In the genomic region with DNA sequence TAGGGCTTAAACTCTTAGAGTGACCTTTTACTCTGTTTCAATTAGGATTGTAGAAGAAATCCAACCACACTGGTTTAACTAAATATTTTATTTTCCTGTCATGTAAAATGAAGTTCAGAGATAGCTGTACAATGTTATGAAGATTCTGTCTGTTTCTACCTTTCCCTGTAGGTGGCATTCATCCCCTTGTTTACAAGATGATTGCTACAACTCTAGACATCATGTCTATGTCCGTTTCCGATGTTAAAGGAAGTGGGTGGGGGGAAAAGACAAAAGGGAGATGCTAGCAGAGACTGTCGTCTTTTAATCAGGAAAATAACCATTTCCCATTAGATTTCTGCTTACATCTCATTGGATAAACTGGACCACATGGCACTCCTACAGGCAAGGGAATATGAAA, we compare ENCODE assay signal across 12 cellular contexts. TPM values are rescaled to one million over a fixed set of nuclear protein-coding genes. Genes with fewer than 3 reads are reported as not detected.
DNase-seq lines count a peak whose midpoint lies in the region; ATAC-seq and TF ChIP-seq lines count a peak whose summit lies in the region.
"Had no signal": no experiment of that assay in that cellular context is flagged by ENCODE, and none has a peak within 500 bp of the region (broad histone marks: within the 10 kb centered on the region; RNA-seq: fewer than 3 reads in every experiment).

No MANE protein-coding gene starts in this region.

- no peak overlapping the region for H2AFZ ChIP-seq in H9 (ENCODE audit: low read length)

- no peak overlapping the region for H2BK12ac ChIP-seq in H9 (ENCODE audit: insufficient read length, low read depth, low read length)

- H2BK15ac ChIP-seq in H9 (ENCODE audit: low read depth, low read length): no peak overlapping the region

- no peaks in the 10 kb centered on the region for H3K36me3 Mint-ChIP-seq in H9 (ENCODE audit: insufficient read depth in 1 of 3, low read depth in 3 of 3)
- H3K36me3 Mint-ChIP-seq: naive thymus-derived CD4-positive, alpha-beta T cell had no signal

- H3K79me1 ChIP-seq in H9 (ENCODE audit: insufficient read depth, low read depth, low read length, poor library complexity, severe bottlenecking): no peaks in the 10 kb centered on the region

- no peaks in the 10 kb centered on the region for H3K4me1 Mint-ChIP-seq in H9
- H3K4me1 Mint-ChIP-seq: naive thymus-derived CD4-positive, alpha-beta T cell had no signal

- no peaks in the 10 kb centered on the region for H3K27me3 Mint-ChIP-seq in H9 (ENCODE audit: low read depth)
- H3K27me3 Mint-ChIP-seq: dendritic cell treated with granulocyte-macrophage colony-stimulating factor and Interleukin-4, amounts not matched to agents 40 ng/mL and 50 ng/mL, for 4 days; naive thymus-derived CD4-positive, alpha-beta T cell had no signal

- H3K56ac ChIP-seq in H9 (ENCODE audit: insufficient read length, low read depth, low read length): no peak overlapping the region

- no peaks in the 10 kb centered on the region; a peak in 1 of 5 replicates for H3K9me3 Mint-ChIP-seq in H9
- H3K9me3 Mint-ChIP-seq: dendritic cell treated with granulocyte-macrophage colony-stimulating factor and Interleukin-4, amounts not matched to agents 40 ng/mL and 50 ng/mL, for 4 days had no signal

- DNase-seq in G401 (ENCODE audit: low spot score) (peak; percentile 46), H9 (no peak), NCI-H748 treated with DMSO at 0.1 percent for 48 hours (lab: John Stamatoyannopoulos, UW) (peak; percentile 8), left kidney (ENCODE audit: low read depth, low spot score) (peak; percentile 5), dedifferentiated amniotic fluid mesenchymal stem cell (ENCODE audit: extremely low spot score) (no peak)
- DNase-seq: Calu3; naive thymus-derived CD4-positive, alpha-beta T cell; NCI-H1694 had no signal

- no peak overlapping the region for H3T11ph ChIP-seq in H9 (ENCODE audit: low read length)

- H3K79me2 ChIP-seq in H9 (ENCODE audit: insufficient read depth, low read length): no peaks in the 10 kb centered on the region

- no peaks in the 10 kb centered on the region for H3K9me3 ChIP-seq in H9 (ENCODE audit: control insufficient read depth, low read depth, low read length)

- no peaks in the 10 kb centered on the region for H3K23me2 ChIP-seq in H9 (ENCODE audit: insufficient read length, low read depth, low read length, poor library complexity, severe bottlenecking)

- no peak overlapping the region for H3K18ac ChIP-seq in H9 (ENCODE audit: insufficient read length, low read depth, low read length)

- no peak overlapping the region for H3K14ac ChIP-seq in H9 (ENCODE audit: insufficient read depth, low read length)

- H3K4me3 Mint-ChIP-seq in H9: no peak overlapping the region; a peak in 1 of 5 replicates
- H3K4me3 Mint-ChIP-seq: dendritic cell treated with granulocyte-macrophage colony-stimulating factor and Interleukin-4, amounts not matched to agents 40 ng/mL and 50 ng/mL, for 4 days; naive thymus-derived CD4-positive, alpha-beta T cell had no signal

- H4K8ac ChIP-seq in H9 (replicated peaks; ENCODE audit: insufficient read length, low read depth, low read length): no peak overlapping the region

- H4K5ac ChIP-seq in H9 (ENCODE audit: insufficient read length, low read depth, low read length): no peak overlapping the region

- H3K4me1 ChIP-seq in H9 (ENCODE audit: insufficient read depth, low read length): no peaks in the 10 kb centered on the region

- no peak overlapping the region for H3K27ac Mint-ChIP-seq in H9
- H3K27ac Mint-ChIP-seq: dendritic cell treated with granulocyte-macrophage colony-stimulating factor and Interleukin-4, amounts not matched to agents 40 ng/mL and 50 ng/mL, for 4 days; naive thymus-derived CD4-positive, alpha-beta T cell had no signal

- ATAC-seq in HG03457 (IDR thresholded peaks at IDR 0.05; ENCODE audit: unreplicated experiment): no peak
- no peak for ATAC-seq in HG03571 (IDR thresholded peaks at IDR 0.05; ENCODE audit: unreplicated experiment)
- no peak for ATAC-seq in HG03139 (IDR thresholded peaks at IDR 0.05; ENCODE audit: unreplicated experiment)
- ATAC-seq: naive thymus-derived CD4-positive, alpha-beta T cell had no signal

- no peaks in the 10 kb centered on the region for H3K27me3 ChIP-seq in H9 (ENCODE audit: insufficient read depth, low read length)

- H2BK20ac ChIP-seq in H9 (ENCODE audit: low read depth, low read length, poor library complexity, severe bottlenecking): no peak overlapping the region

- no peak overlapping the region for H2AK5ac ChIP-seq in H9 (ENCODE audit: insufficient read length, low read length)

- H3K4me2 ChIP-seq in H9 (ENCODE audit: insufficient read depth, insufficient read length, low read length): no peak overlapping the region

- no peak overlapping the region for H3K4ac ChIP-seq in H9 (ENCODE audit: low read depth, low read length)

- H4K91ac ChIP-seq in H9 (ENCODE audit: insufficient read length, low read depth, low read length): no peak overlapping the region

- no peak overlapping the region for H3K27ac ChIP-seq in H9 (ENCODE audit: insufficient read length, low read depth, low read length)

- H2BK5ac ChIP-seq in H9 (ENCODE audit: insufficient read length, low read length): no peak overlapping the region

- no peaks in the 10 kb centered on the region for H4K20me1 ChIP-seq in H9 (ENCODE audit: control insufficient read depth, insufficient read depth, insufficient read length)

- peak; percentile 24; the same call in 1 of the 3 replicates for TF ChIP-seq CTCF in H9 (conservative IDR thresholded peaks at IDR 0.05)

- no peak overlapping the region for H3K9ac ChIP-seq in H9 (ENCODE audit: extremely low read depth, insufficient read length, low read length)

- in situ Hi-C loops in G401 (cut with HindIII; ENCODE audit: low sequenced_read_pairs): no loop called here

- H2BK120ac ChIP-seq in H9 (ENCODE audit: low read depth, low read length, poor library complexity, severe bottlenecking): no peak overlapping the region

- no peak overlapping the region for H3K23ac ChIP-seq in H9 (ENCODE audit: insufficient read length, low read depth, low read length)

- no CpG with 5 or more reads among the region's 3 CpGs for WGBS in H9 (ENCODE audit: extremely low coverage, insufficient read length, low lambda C conversion rate)

RNA-seq across cellular contexts. Expression of a gene that starts 30.9 kb away (rescaled TPM):
- not detected in 2 replicates for total RNA-seq in G401 (2014; rRNA removed; shearing (Covaris generic))
- 0.83 and 1.2 TPM in 2 replicates for total RNA-seq in H9 (2021)
- total RNA-seq: naive thymus-derived CD4-positive, alpha-beta T cell had no signal

Comparison
In these comparisons a context has a peak if more than half of its experiments do, and no peak if none do; other contexts are left out.
1. DNase-seq: peak in G401 (single experiment), NCI-H748 treated with DMSO at 0.1 percent for 48 hours (single experiment) and left kidney (single experiment); none in H9 (single experiment) and dedifferentiated amniotic fluid mesenchymal stem cell (single experiment).